Comparison of ENCODE assay signal across 8 cellular contexts in genomic region chr14:103561381-103562134, GRCh38. TPM values are rescaled to one million over a fixed set of nuclear protein-coding genes. Genes with fewer than 3 reads are reported as not detected.
DNase-seq lines count a peak whose midpoint lies in the region; ATAC-seq and TF ChIP-seq lines count a peak whose summit lies in the region.

No MANE protein-coding gene starts in this region.

- H3K9me3 ChIP-seq in PC-3 (ENCODE audit: low read length), result no peaks in the 10 kb centered on the region

- peaks cover 97% of the 10 kb centered on the region for H3K79me2 ChIP-seq in PC-3 (ENCODE audit: low read length)

- H3K36me3 ChIP-seq in PC-3 (ENCODE audit: low read depth, low read length), result peaks cover 23% of the 10 kb centered on the region

- no peaks in the 10 kb centered on the region for H3K27me3 ChIP-seq in PC-3 (ENCODE audit: low read length)

- CTCF ChIA-PET in PC-3 (lab: Charles Lee), result no interaction called here

- H2AFZ ChIP-seq in PC-3 (ENCODE audit: low read length), result peak overlapping the region; percentile 80; the same call in 1 of the 2 replicates

- H3K9me2 ChIP-seq in PC-3 (replicated peaks; ENCODE audit: low read length), result no peaks in the 10 kb centered on the region

- POLR2A ChIA-PET in PC-3 (lab: Charles Lee; ENCODE audit: unreplicated experiment), result interaction anchor here (0.5 to 1.5 kb wide), 5 partner anchors 9 to 161 kb away, joined by 3 to 7 read pairs (median 4); no protein-coding TSS in a partner anchor

- no peak for TF ChIP-seq CTCF in PC-3 (conservative IDR thresholded peaks at IDR 0.05; ENCODE audit: low read depth, low read length)

- H3K4me1 ChIP-seq in PC-3 (ENCODE audit: insufficient read depth, low read length), result peaks cover 41% of the 10 kb centered on the region

- peak; percentile 45 for DNase-seq in activated naive CD4-positive, alpha-beta T cell treated with Interleukin-2 at 50 U/mL for 16 hours
- no peak for DNase-seq in activated naive CD4-positive, alpha-beta T cell treated with anti-CD3 and anti-CD28 coated beads, Interleukin-2, amount 50 U/mL, for 16 hours
- DNase-seq in PC-3, result peak; percentile 74
- DNase-seq in astrocyte of the hippocampus (ENCODE audit: low read depth, low spot score), result peak; percentile 78
- peak; percentile 76 for DNase-seq in iris pigment epithelial cell (ENCODE audit: low read depth)
- DNase-seq in stimulated activated CD4-positive, alpha-beta T cell treated with anti-CD3 and anti-CD28 coated beads, Interleukin-2, amount 100 ng/mL, for 24 hours, result peak; percentile 55 to 56
- DNase-seq in SKM-1 treated with dmso at 0.1 percent for 144 hours (lab: John Stamatoyannopoulos, UW; ENCODE audit: unreplicated experiment), result no peak

- intact Hi-C loops in PC-3 (cut with micrococcal nuclease), result no loop called here

- BruUV-seq in PC-3 (replicated peaks; lab: Mats Ljungman, UMichigan), result no TSS peak

- peak overlapping the region; percentile 89 for H3K4me3 ChIP-seq in PC-3 (ENCODE audit: low read length)

- H4K20me1 ChIP-seq in PC-3 (ENCODE audit: low read length), result peaks cover 42% of the 10 kb centered on the region

- H3K9ac ChIP-seq in PC-3 (ENCODE audit: low read length), result peak overlapping the region; percentile 97

- H3K4me2 ChIP-seq in PC-3 (ENCODE audit: low read length), result peak overlapping the region; percentile 92

- no peaks in the 10 kb centered on the region for H3F3A ChIP-seq in PC-3 (ENCODE audit: low read length, unreplicated experiment)

- H3K27ac ChIP-seq in PC-3 (ENCODE audit: low read length), result peak overlapping the region; percentile 84

- ATAC-seq in HG03039 (IDR thresholded peaks at IDR 0.05; ENCODE audit: unreplicated experiment), result peak; percentile 14
- ATAC-seq in PC-3, result peak; percentile 21

RNA-seq across cellular contexts. Expression of gene BAG5, which starts 0.9 kb away (rescaled TPM):
- total RNA-seq in PC-3 (2014; rRNA removed), result 28.1 and 33.0 TPM in 2 replicates

RNA-seq across cellular contexts. Expression of gene COA8, which starts 1.2 kb away (rescaled TPM):
- 52.7 and 62.3 TPM in 2 replicates for total RNA-seq in PC-3 (2014; rRNA removed)

RNA-seq across cellular contexts. Expression of gene TRMT61A, which starts 32.6 kb away (rescaled TPM):
- 51.2 and 72.9 TPM in 2 replicates for total RNA-seq in PC-3 (2014; rRNA removed)

RNA-seq across cellular contexts. Expression of gene CKB, which starts 38.9 kb away (rescaled TPM):
- total RNA-seq in PC-3 (2014; rRNA removed), result 299 and 324 TPM in 2 replicates

Comparison
In these comparisons a context has a peak if more than half of its experiments do, and no peak if none do; other contexts are left out.
1. DNase-seq: peak in activated naive CD4-positive, alpha-beta T cell treated with Interleukin-2 at 50 U/mL for 16 hours (single experiment), PC-3 (single experiment), astrocyte of the hippocampus (single experiment), iris pigment epithelial cell (single experiment) and stimulated activated CD4-positive, alpha-beta T cell treated with anti-CD3 and anti-CD28 coated beads, Interleukin-2, amount 100 ng/mL, for 24 hours (2 of 2); none in activated naive CD4-positive, alpha-beta T cell treated with anti-CD3 and anti-CD28 coated beads, Interleukin-2, amount 50 U/mL, for 16 hours (single experiment) and SKM-1 treated with dmso at 0.1 percent for 144 hours (single experiment).